In the genomic region with DNA sequence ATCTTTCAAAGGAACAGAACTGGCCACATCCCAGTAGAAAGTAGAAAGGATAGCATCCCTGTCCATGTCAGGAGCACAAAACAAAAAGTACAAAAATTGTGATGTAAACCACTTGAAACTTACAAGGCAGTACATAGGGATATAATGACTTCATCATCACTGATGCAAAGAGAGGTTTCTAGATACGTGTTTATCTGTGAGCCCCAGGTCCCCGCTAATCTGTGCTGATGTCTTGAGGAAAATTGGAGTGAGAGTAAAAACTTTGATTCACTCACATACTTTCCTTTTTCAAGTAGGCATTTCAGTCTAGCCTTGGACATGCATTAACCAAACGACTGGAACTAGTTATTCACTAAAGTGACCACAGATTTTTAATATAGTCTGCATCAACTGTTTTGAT, we compare ENCODE assay signal across 19 cellular contexts.
"Had no signal": no experiment of that assay in that cellular context is flagged by ENCODE, and none has a peak within 500 bp of the region (broad histone marks: within the 10 kb centered on the region; RNA-seq: fewer than 3 reads in every experiment).

No MANE protein-coding gene starts in this region.

- H3K9me3 Mint-ChIP-seq: dendritic cell treated with granulocyte-macrophage colony-stimulating factor and Interleukin-4, amounts not matched to agents 40 ng/mL and 50 ng/mL, for 4 days; mesothelial cell of epicardium had no signal

- H3K27ac Mint-ChIP-seq: dendritic cell treated with granulocyte-macrophage colony-stimulating factor and Interleukin-4, amounts not matched to agents 40 ng/mL and 50 ng/mL, for 4 days; mesothelial cell of epicardium had no signal

- H3K4me3 Mint-ChIP-seq: dendritic cell treated with granulocyte-macrophage colony-stimulating factor and Interleukin-4, amounts not matched to agents 40 ng/mL and 50 ng/mL, for 4 days; mesothelial cell of epicardium had no signal

- H3K4me3 ChIP-seq: colonic mucosa, esophagus muscularis mucosa, gastroesophageal sphincter, heart right ventricle, left lung, lower lobe of right lung, mucosa of descending colon had no signal

- H3K36me3 Mint-ChIP-seq: mesothelial cell of epicardium had no signal

- ATAC-seq: foreskin keratinocyte, gastroesophageal sphincter, heart right ventricle, left cardiac atrium, left lung, left ventricle myocardium superior, lower lobe of right lung, mucosa of descending colon had no signal

- H3K27ac ChIP-seq: colonic mucosa, esophagus muscularis mucosa, foreskin keratinocyte, gastroesophageal sphincter, heart right ventricle, left lung, lower lobe of right lung had no signal

- H3K4me1 Mint-ChIP-seq: mesothelial cell of epicardium had no signal

- DNase-seq: colonic mucosa; cortex of kidney; effector CD4-positive, alpha-beta T cell; effector memory CD4-positive, alpha-beta T cell; foreskin keratinocyte; glutamatergic neuron; head of caudate nucleus; heart right ventricle; hippocampal formation; left cardiac atrium; left lung; left ventricle myocardium superior; lower lobe of right lung; mesenchymal stem cell; mucosa of descending colon had no signal

- H3K27me3 ChIP-seq: colonic mucosa, esophagus muscularis mucosa, foreskin keratinocyte, gastroesophageal sphincter, heart right ventricle, left lung had no signal
